ENCODE assay signal across 25 cellular contexts in the genomic region with DNA sequence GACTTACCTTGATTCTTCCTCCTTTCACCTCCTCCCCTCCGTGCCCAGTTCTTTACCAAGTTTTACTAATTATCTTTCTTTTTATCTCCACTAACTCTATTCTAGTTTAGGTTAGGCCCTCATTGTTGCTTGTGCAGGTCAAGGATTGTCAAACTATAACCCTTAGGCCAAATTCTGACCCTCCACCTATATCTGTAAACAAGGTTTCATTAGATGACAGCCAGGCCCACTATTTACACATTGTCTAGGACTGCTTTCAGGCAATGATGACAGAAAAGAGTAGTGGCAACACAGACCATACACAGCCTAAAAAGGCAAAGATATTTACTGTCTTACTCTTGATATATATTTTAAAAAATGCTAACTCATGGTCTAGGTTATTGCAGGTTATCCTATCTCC.
DNase-seq lines count a peak whose midpoint lies in the region; ATAC-seq, FAIRE-seq and TF ChIP-seq lines count a peak whose summit lies in the region.
"Had no signal": no experiment of that assay in that cellular context is flagged by ENCODE, and none has a peak within 500 bp of the region (broad histone marks: within the 10 kb centered on the region; RNA-seq: fewer than 3 reads in every experiment).

No MANE protein-coding gene starts in this region.

- H3K9me3 ChIP-seq in A549 (no peaks in the 10 kb centered on the region), right lobe of liver (no peaks in the 10 kb centered on the region), smooth muscle cell (replicated peaks; ENCODE audit: low read depth) (no peaks in the 10 kb centered on the region), upper lobe of right lung (no peaks in the 10 kb centered on the region)
- H3K9me3 ChIP-seq: BE2C; BLaER1 treated with 17β-estradiol and CSF1 and Interleukin-3, amounts not matched to agents 10 nM and 100 nM; HAP-1 had no signal

- 69% methylated on average over 1 of the region's 1 CpG for WGBS in A549 (ENCODE audit: missing lambda C conversion rate)
- 67% methylated on average over 1 of the region's 1 CpG for WGBS in right lobe of liver (ENCODE audit: insufficient coverage, low coverage, low lambda C conversion rate, missing lambda C conversion rate)
- WGBS in smooth muscle cell (ENCODE audit: low lambda C conversion rate), result 96% methylated on average over 1 of the region's 1 CpG

- no peaks in the 10 kb centered on the region for H3K79me2 ChIP-seq in smooth muscle cell (ENCODE audit: low read depth)

- H3F3A ChIP-seq in smooth muscle cell (ENCODE audit: low read depth), result no peaks in the 10 kb centered on the region

- H3K27ac ChIP-seq in A549 (no peak overlapping the region), right lobe of liver (no peak overlapping the region), smooth muscle cell (ENCODE audit: low read depth) (no peak overlapping the region), upper lobe of right lung (no peak overlapping the region)
- H3K27ac ChIP-seq: 22Rv1; BLaER1 treated with 17β-estradiol and CSF1 and Interleukin-3, amounts not matched to agents 10 nM and 100 nM had no signal

- H3K36me3 ChIP-seq in right lobe of liver, result no peaks in the 10 kb centered on the region
- H3K36me3 ChIP-seq in smooth muscle cell (ENCODE audit: low read depth), result no peaks in the 10 kb centered on the region
- no peaks in the 10 kb centered on the region for H3K36me3 ChIP-seq in upper lobe of right lung
- H3K36me3 ChIP-seq: BE2C; BLaER1 treated with 17β-estradiol and CSF1 and Interleukin-3, amounts not matched to agents 10 nM and 100 nM; HAP-1 had no signal

- TF ChIP-seq RAD21 in A549 (conservative IDR thresholded peaks at IDR 0.05 in 1 of 2, IDR thresholded peaks at IDR 0.05 in 1 of 2), result no peak

- DNase-seq in A549 (ENCODE audit: low read depth in 1 of 2, low spot score in 1 of 2), result no peak
- no peak for DNase-seq in left lobe of liver (ENCODE audit: low spot score)
- no peak for DNase-seq in right lobe of liver
- no peak for DNase-seq in smooth muscle cell (lab: John Stamatoyannopoulos, UW; ENCODE audit: unreplicated experiment)
- no peak for DNase-seq in upper lobe of right lung
- no peak for DNase-seq in HK-2 (ENCODE audit: unreplicated experiment)
- no peak for DNase-seq in NCI-H524 treated with DMSO at 0.1 percent for 48 hours (lab: John Stamatoyannopoulos, UW)
- DNase-seq: ACHN; AML-193; BE2C; Calu3; CD4-positive, alpha-beta memory T cell; COR-L47; DMS53; DMS79 treated with DMSO at 0.1 percent for 48 hours; GF-D8; GOT3; HFFc6 had no signal

- CTCF ChIA-PET in A549 (lab: Yijun Ruan, JAX), result no interaction called here

- no peaks in the 10 kb centered on the region for H3K27me3 ChIP-seq in right lobe of liver
- H3K27me3 ChIP-seq in smooth muscle cell (ENCODE audit: low read depth), result no peaks in the 10 kb centered on the region
- H3K27me3 ChIP-seq in upper lobe of right lung, result no peaks in the 10 kb centered on the region
- H3K27me3 ChIP-seq: BE2C; BLaER1 treated with 17β-estradiol and CSF1 and Interleukin-3, amounts not matched to agents 10 nM and 100 nM had no signal

- no peak overlapping the region for H3K9ac ChIP-seq in smooth muscle cell (ENCODE audit: low read depth)
- H3K9ac ChIP-seq: BLaER1 treated with 17β-estradiol and CSF1 and Interleukin-3, amounts not matched to agents 10 nM and 100 nM had no signal

- FAIRE-seq in A549 (lab: Jason Lieb, UNC), result no peak
- FAIRE-seq: A204.1, GM12891, GM18507, H54 had no signal

- no peak overlapping the region for H2AFZ ChIP-seq in smooth muscle cell (ENCODE audit: low read depth)

- H3K4me3 ChIP-seq in A549, result no peak overlapping the region
- no peak overlapping the region for H3K4me3 ChIP-seq in right lobe of liver
- H3K4me3 ChIP-seq in smooth muscle cell, result no peak overlapping the region
- H3K4me3 ChIP-seq in upper lobe of right lung, result no peak overlapping the region
- H3K4me3 ChIP-seq: BLaER1 treated with 17β-estradiol and CSF1 and Interleukin-3, amounts not matched to agents 10 nM and 100 nM; HAP-1 had no signal

- TF ChIP-seq CTCF in A549 (IDR thresholded peaks at IDR 0.05) (no peak), right lobe of liver (IDR thresholded peaks at IDR 0.05) (no peak), smooth muscle cell (IDR thresholded peaks at IDR 0.05; ENCODE audit: borderline replicate concordance, insufficient read depth, poor library complexity, severe bottlenecking) (no peak), upper lobe of right lung (IDR thresholded peaks at IDR 0.05) (no peak)

- POLR2A ChIA-PET in A549 (lab: Yijun Ruan, JAX), result no interaction called here

- no peaks in the 10 kb centered on the region for H3K4me1 ChIP-seq in A549
- H3K4me1 ChIP-seq in right lobe of liver, result no peaks in the 10 kb centered on the region
- H3K4me1 ChIP-seq in smooth muscle cell (ENCODE audit: low read depth), result peaks cover 8% of the 10 kb centered on the region
- no peaks in the 10 kb centered on the region for H3K4me1 ChIP-seq in upper lobe of right lung
- H3K4me1 ChIP-seq: BE2C, HAP-1 had no signal

- ATAC-seq in A549, result no peak
- ATAC-seq in left lobe of liver, result peak; percentile 46
- peak; percentile 44 to 70 (median 60) for ATAC-seq in right lobe of liver
- no peak for ATAC-seq in upper lobe of right lung

- no peaks in the 10 kb centered on the region for H4K20me1 ChIP-seq in smooth muscle cell (ENCODE audit: low read depth)
- H4K20me1 ChIP-seq: BLaER1 treated with 17β-estradiol and CSF1 and Interleukin-3, amounts not matched to agents 10 nM and 100 nM had no signal

- TF ChIP-seq POLR2A in A549 (IDR thresholded peaks at IDR 0.05; ENCODE audit: low read length) (no peak), right lobe of liver (IDR thresholded peaks at IDR 0.05) (no peak)

- TF ChIP-seq EP300 in A549 (IDR thresholded peaks at IDR 0.05), result no peak

- intact Hi-C loops in right lobe of liver (cut with DNase I) (loop anchor here in 1 of 2 donors (10.0 kb wide), 1 partner anchor 531 kb away; no protein-coding TSS in a partner anchor), upper lobe of right lung (cut with DNase I) (no loop called here)

- H3K4me2 ChIP-seq in A549 (no peak overlapping the region), smooth muscle cell (peak overlapping the region; percentile 25)
- H3K4me2 ChIP-seq: BLaER1 treated with 17β-estradiol and CSF1 and Interleukin-3, amounts not matched to agents 10 nM and 100 nM had no signal

TF ChIP-seq in A549, 52 proteins besides CTCF, POLR2A, EP300 and RAD21:
- TF ChIP-seq ESRRA (IDR thresholded peaks at IDR 0.05; ENCODE audit: borderline replicate concordance, low read length), result no peak
- peak; percentile 5 for TF ChIP-seq MAFK (IDR thresholded peaks at IDR 0.05; ENCODE audit: partially characterized antibody)

Comparison
In these comparisons a context has a peak if more than half of its experiments do, and no peak if none do; other contexts are left out.
1. ATAC-seq: peak in left lobe of liver (single experiment) and right lobe of liver (4 of 4); none in A549 (0 of 2) and upper lobe of right lung (single experiment).